9 cellular contexts compared by ENCODE assay signal in genomic region chr2:225464346-225465025, GRCh38.
DNase-seq lines count a peak whose midpoint lies in the region; ATAC-seq and TF ChIP-seq lines count a peak whose summit lies in the region.
"Had no signal": no experiment of that assay in that cellular context is flagged by ENCODE, and none has a peak within 500 bp of the region (broad histone marks: within the 10 kb centered on the region; RNA-seq: fewer than 3 reads in every experiment).

No MANE protein-coding gene starts in this region.

- intact Hi-C loops in esophagus squamous epithelium (cut with DNase I) (no loop called here), thyroid gland (cut with DNase I) (no loop called here)

- no peaks in the 10 kb centered on the region for H3K9me3 ChIP-seq in DOHH2 (ENCODE audit: control insufficient read depth, insufficient read depth, low read length)
- H3K9me3 ChIP-seq in fibroblast of lung (ENCODE audit: control insufficient read depth, insufficient read depth, low read depth, low read length): no peaks in the 10 kb centered on the region
- no peaks in the 10 kb centered on the region for H3K9me3 ChIP-seq in esophagus squamous epithelium
- no peaks in the 10 kb centered on the region for H3K9me3 ChIP-seq in thyroid gland
- H3K9me3 ChIP-seq in endodermal cell (ENCODE audit: control insufficient read depth, low read length): no peaks in the 10 kb centered on the region

- peaks cover 12% of the 10 kb centered on the region for H3K4me1 Mint-ChIP-seq in endodermal cell

- TF ChIP-seq CTCF in DOHH2 (IDR thresholded peaks at IDR 0.05; ENCODE audit: low read depth, low read length, poor library complexity, severe bottlenecking) (no peak), KMS-11 (conservative IDR thresholded peaks at IDR 0.05; ENCODE audit: low read depth, low read length) (no peak), fibroblast of lung (conservative IDR thresholded peaks at IDR 0.05 in 1 of 2, IDR thresholded peaks at IDR 0.05 in 1 of 2; ENCODE audit: low read depth in 1 of 2, low read length in 2 of 2) (no peak), esophagus squamous epithelium (IDR thresholded peaks at IDR 0.05) (no peak), thyroid gland (IDR thresholded peaks at IDR 0.05) (no peak), endodermal cell (conservative IDR thresholded peaks at IDR 0.05) (no peak)

- peak overlapping the region; percentile 8; the same call in 1 of the 2 replicates for H3K9ac ChIP-seq in KMS-11
- H3K9ac ChIP-seq in fibroblast of lung (ENCODE audit: insufficient read depth, low read length): no peak overlapping the region
- no peak overlapping the region for H3K9ac ChIP-seq in endodermal cell (ENCODE audit: extremely low read depth, low read length, poor library complexity, severe bottlenecking)

- H3K4me3 ChIP-seq in DOHH2 (ENCODE audit: low read length): peak overlapping the region; percentile 11; the same call in 1 of the 2 replicates
- no peak overlapping the region for H3K4me3 ChIP-seq in KMS-11 (IDR thresholded peaks at IDR 0.05; ENCODE audit: insufficient read depth, low read depth, low read length)
- peak overlapping the region in 1 of 4 experiments; percentile 15 for H3K4me3 ChIP-seq in fibroblast of lung (replicated peaks in 1 of 4; ENCODE audit: control extremely low read depth in 1 of 4, insufficient read depth in 1 of 4, low read depth in 3 of 4, low read length in 4 of 4)
- peak overlapping the region in 1 of 4 donors; percentile 42 for H3K4me3 ChIP-seq in esophagus squamous epithelium
- no peak overlapping the region for H3K4me3 ChIP-seq in thyroid gland (replicated peaks in 1 of 3)
- H3K4me3 ChIP-seq in endodermal cell (ENCODE audit: low read length): no peak overlapping the region
- H3K4me3 ChIP-seq: cardiac muscle cell had no signal

- H3K27me3 ChIP-seq in DOHH2 (ENCODE audit: control insufficient read depth, low read length) (no peaks in the 10 kb centered on the region), KMS-11 (ENCODE audit: insufficient read depth, low read depth) (no peaks in the 10 kb centered on the region), fibroblast of lung (ENCODE audit: control insufficient read depth, insufficient read depth, low read length) (no peaks in the 10 kb centered on the region), esophagus squamous epithelium (no peaks in the 10 kb centered on the region), thyroid gland (no peaks in the 10 kb centered on the region), endodermal cell (ENCODE audit: control insufficient read depth, insufficient read depth, low read length, poor library complexity, severe bottlenecking) (no peaks in the 10 kb centered on the region)
- H3K27me3 ChIP-seq: cardiac muscle cell had no signal

- H4K20me1 ChIP-seq in DOHH2 (ENCODE audit: control insufficient read depth, insufficient read depth, low read depth, low read length): no peaks in the 10 kb centered on the region
- no peaks in the 10 kb centered on the region for H4K20me1 ChIP-seq in KMS-11 (ENCODE audit: insufficient read depth)
- no peaks in the 10 kb centered on the region for H4K20me1 ChIP-seq in fibroblast of lung (ENCODE audit: control insufficient read depth, extremely low read depth, insufficient read depth, low read length)

- peaks cover 20% of the 10 kb centered on the region for H3K27me3 Mint-ChIP-seq in endodermal cell (ENCODE audit: insufficient read depth)

- no peaks in the 10 kb centered on the region for H3K9me3 Mint-ChIP-seq in endodermal cell

- WGBS in esophagus squamous epithelium, 2 donors: 67 to 69% methylated on average over 10 of the region's 10 CpGs
- 91 to 92% methylated on average over 10 of the region's 10 CpGs for WGBS in thyroid gland, 2 donors
- WGBS in endodermal cell (ENCODE audit: insufficient coverage in 1 of 2, insufficient read length in 1 of 2), 2 experiments: 91 to 100% methylated on average over 7 to 10 of the region's 10 CpGs

- TF ChIP-seq POLR2A in esophagus squamous epithelium (IDR thresholded peaks at IDR 0.05) (no peak), thyroid gland (IDR thresholded peaks at IDR 0.05) (no peak)

- H3K4me2 ChIP-seq in DOHH2 (ENCODE audit: low read length) (peak overlapping the region; percentile 42), KMS-11 (peak overlapping the region; percentile 61), fibroblast of lung (ENCODE audit: extremely low read depth, insufficient read depth, low read length) (peak overlapping the region; percentile 8)

- H3F3A ChIP-seq in DOHH2 (ENCODE audit: control insufficient read depth, insufficient read depth): no peaks in the 10 kb centered on the region

- H2AFZ ChIP-seq in KMS-11 (ENCODE audit: low read depth) (peak overlapping the region; percentile 75), fibroblast of lung (ENCODE audit: low read length) (no peak overlapping the region)

- no peak overlapping the region for H3K4me3 Mint-ChIP-seq in endodermal cell

- ATAC-seq in GM21447 (IDR thresholded peaks at IDR 0.05; ENCODE audit: unreplicated experiment): peak; percentile 80

- DNase-seq in fibroblast of lung (ENCODE audit: low read depth in 2 of 2): no peak
- no peak for DNase-seq in esophagus squamous epithelium (lab: John Stamatoyannopoulos, UW)
- no peak for DNase-seq in thyroid gland
- DNase-seq in substantia nigra (lab: John Stamatoyannopoulos, UW): no peak
- no peak for DNase-seq in endodermal cell

- H3K27ac ChIP-seq in DOHH2 (ENCODE audit: low read depth, low read length) (no peak overlapping the region), KMS-11 (peak overlapping the region; percentile 8; the same call in 1 of the 2 replicates), fibroblast of lung (ENCODE audit: insufficient read depth, low read length) (no peak overlapping the region), esophagus squamous epithelium (no peak overlapping the region), thyroid gland (no peak overlapping the region), substantia nigra (ENCODE audit: low read depth, low read length, poor library complexity, severe bottlenecking) (no peak overlapping the region), endodermal cell (ENCODE audit: low read depth, low read length) (no peak overlapping the region)
- H3K27ac ChIP-seq: cardiac muscle cell had no signal

- no peaks in the 10 kb centered on the region for H3K36me3 Mint-ChIP-seq in endodermal cell (ENCODE audit: low read depth)

- H3K4me1 ChIP-seq in DOHH2 (ENCODE audit: control insufficient read depth, low read length) (no peaks in the 10 kb centered on the region), KMS-11 (ENCODE audit: low read depth, poor library complexity, severe bottlenecking) (peaks cover 27% of the 10 kb centered on the region), fibroblast of lung (ENCODE audit: control insufficient read depth, extremely low read depth, insufficient read depth, low read length) (no peaks in the 10 kb centered on the region), esophagus squamous epithelium (peaks cover 0 to 10% (median 0%) of the 10 kb centered on the region in 3 donors), thyroid gland (no peaks in the 10 kb centered on the region), endodermal cell (ENCODE audit: control insufficient read depth, insufficient read depth, low read length) (no peaks in the 10 kb centered on the region)

- no peak overlapping the region for H3K27ac Mint-ChIP-seq in endodermal cell

- H3K79me2 ChIP-seq in DOHH2 (ENCODE audit: control insufficient read depth, low read length): no peaks in the 10 kb centered on the region
- no peaks in the 10 kb centered on the region for H3K79me2 ChIP-seq in KMS-11 (ENCODE audit: insufficient read depth, low read depth)
- H3K79me2 ChIP-seq in fibroblast of lung (ENCODE audit: control insufficient read depth, insufficient read depth, low read length): no peaks in the 10 kb centered on the region

- H3K36me3 ChIP-seq in DOHH2 (ENCODE audit: control insufficient read depth, low read length) (no peaks in the 10 kb centered on the region), KMS-11 (ENCODE audit: insufficient read depth) (no peaks in the 10 kb centered on the region), fibroblast of lung (ENCODE audit: control insufficient read depth, insufficient read depth, low read length) (no peaks in the 10 kb centered on the region), esophagus squamous epithelium (no peaks in the 10 kb centered on the region), thyroid gland (no peaks in the 10 kb centered on the region), endodermal cell (ENCODE audit: control insufficient read depth, insufficient read depth, low read length) (no peaks in the 10 kb centered on the region)
- H3K36me3 ChIP-seq: cardiac muscle cell had no signal

- H3K9me2 ChIP-seq in DOHH2 (replicated peaks; ENCODE audit: control insufficient read depth, low read length): no peaks in the 10 kb centered on the region

Comparison
In these comparisons a context has a peak if more than half of its experiments do, and no peak if none do; other contexts are left out.
1. H3K4me2 ChIP-seq: peak in every context shown above with its lines; median percentile 61 in KMS-11; 42 in DOHH2; 8 in fibroblast of lung.